16 cellular contexts compared by ENCODE assay signal in the genomic region with DNA sequence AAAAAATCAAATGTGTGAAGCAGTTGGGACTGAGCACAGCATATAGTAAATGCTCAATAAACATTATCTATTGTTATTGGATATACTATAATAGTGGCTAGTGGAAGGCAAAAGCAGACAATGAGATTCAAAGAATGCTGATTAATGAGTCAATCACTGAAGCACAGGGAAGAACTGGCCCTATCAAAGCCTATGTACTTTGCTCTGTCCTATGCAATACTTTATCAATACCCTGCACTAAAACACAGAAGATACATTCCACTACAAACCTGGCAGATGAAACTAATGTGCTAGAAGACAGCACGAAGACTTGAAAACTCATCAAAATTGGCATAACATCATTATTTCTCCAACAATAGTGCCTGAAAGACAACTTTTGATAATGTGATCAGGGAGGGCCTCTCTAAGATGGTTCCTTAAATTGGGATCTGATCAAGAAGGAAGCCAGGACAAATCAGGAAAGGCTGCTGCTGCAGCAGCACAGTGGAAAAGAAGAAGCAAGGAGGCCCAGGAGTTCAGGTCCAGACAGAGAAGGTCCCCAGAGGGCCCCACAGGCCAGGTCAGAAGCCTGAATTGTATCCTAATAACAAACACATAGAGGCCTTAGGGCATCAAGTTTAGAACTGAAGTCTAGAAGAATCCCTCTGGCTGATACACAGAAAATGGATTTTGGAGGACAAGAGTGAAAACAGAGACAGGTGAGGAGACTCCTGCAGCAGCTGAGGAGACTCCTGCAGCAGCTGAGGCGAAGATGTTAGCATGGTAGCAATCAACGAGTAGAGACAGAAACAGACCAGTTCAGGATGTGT. TPM values are rescaled to one million over a fixed set of nuclear protein-coding genes. Genes with fewer than 3 reads are reported as not detected.
A peak's percentile ranks its signal among the peaks of the same experiment; 100 is the strongest.
DNase-seq lines count a peak whose midpoint lies in the region; ATAC-seq, FAIRE-seq and TF ChIP-seq lines count a peak whose summit lies in the region.
"Had no signal": no experiment of that assay in that cellular context is flagged by ENCODE, and none has a peak within 500 bp of the region (broad histone marks: within the 10 kb centered on the region; RNA-seq: fewer than 3 reads in every experiment).

No MANE protein-coding gene starts in this region.

- H3K4me1 Mint-ChIP-seq in stimulated activated naive CD8-positive, alpha-beta T cell treated with anti-CD3 and anti-CD28 coated beads, Interleukin-15, Interleukin-2, amounts not matched to agents 100 ng/mL and 50 ng/mL, for 24 hours (ENCODE audit: low read depth) = peaks cover 39% of the 10 kb centered on the region
- peaks cover 27% of the 10 kb centered on the region for H3K4me1 Mint-ChIP-seq in WTC11
- peaks cover 23% of the 10 kb centered on the region for H3K4me1 Mint-ChIP-seq in memory B cell

- no peak for DNase-seq in stimulated activated naive CD8-positive, alpha-beta T cell treated with anti-CD3 and anti-CD28 coated beads, Interleukin-15, Interleukin-2, amounts not matched to agents 100 U/mL and 50 U/mL, for 24 hours
- no peak for DNase-seq in WTC11 (ENCODE audit: low spot score)
- DNase-seq in memory B cell (ENCODE audit: low spot score in 2 of 2) = no peak
- DNase-seq in foreskin melanocyte = no peak
- no peak for DNase-seq in GM19239 (ENCODE audit: insufficient read length, low spot score)
- no peak for DNase-seq in NCI-H748 treated with DMSO at 0.1 percent for 48 hours (lab: John Stamatoyannopoulos, UW)
- DNase-seq: head of caudate nucleus; left cardiac atrium; NCI-H524; NK-92 treated with Interleukin-12 subunit alpha and Interleukin-12 subunit beta, amount 100 ng/mL, for 24 hours; pancreas; SHP77; stimulated activated CD4-positive, alpha-beta T cell treated with anti-CD3 and anti-CD28 coated beads, Interleukin-4, amount 100 ng/mL, for 24 hours had no signal

- no peaks in the 10 kb centered on the region for H3K9me3 Mint-ChIP-seq in stimulated activated naive CD8-positive, alpha-beta T cell treated with anti-CD3 and anti-CD28 coated beads, Interleukin-15, Interleukin-2, amounts not matched to agents 100 ng/mL and 50 ng/mL, for 24 hours
- H3K9me3 Mint-ChIP-seq in WTC11 = no peaks in the 10 kb centered on the region
- H3K9me3 Mint-ChIP-seq in memory B cell = no peaks in the 10 kb centered on the region

- TF ChIP-seq CTCF in WTC11 (IDR thresholded peaks at IDR 0.05) = no peak

- POLR2A ChIA-PET in WTC11 (lab: Charles Lee) = no interaction called here

- peak overlapping the region; percentile 42 for H3K27ac Mint-ChIP-seq in stimulated activated naive CD8-positive, alpha-beta T cell treated with anti-CD3 and anti-CD28 coated beads, Interleukin-15, Interleukin-2, amounts not matched to agents 100 ng/mL and 50 ng/mL, for 24 hours
- H3K27ac Mint-ChIP-seq in WTC11 (peak overlapping the region; percentile 19), memory B cell (peak overlapping the region; percentile 22)

- peaks cover 7% of the 10 kb centered on the region for H3K36me3 Mint-ChIP-seq in stimulated activated naive CD8-positive, alpha-beta T cell treated with anti-CD3 and anti-CD28 coated beads, Interleukin-15, Interleukin-2, amounts not matched to agents 100 ng/mL and 50 ng/mL, for 24 hours (ENCODE audit: low read depth)
- no peaks in the 10 kb centered on the region for H3K36me3 Mint-ChIP-seq in WTC11
- H3K36me3 Mint-ChIP-seq in memory B cell = peaks cover 7% of the 10 kb centered on the region

- H3K4me3 Mint-ChIP-seq in stimulated activated naive CD8-positive, alpha-beta T cell treated with anti-CD3 and anti-CD28 coated beads, Interleukin-15, Interleukin-2, amounts not matched to agents 100 ng/mL and 50 ng/mL, for 24 hours = no peak overlapping the region
- H3K4me3 Mint-ChIP-seq in WTC11 (no peak overlapping the region), memory B cell (no peak overlapping the region)
- H3K4me3 Mint-ChIP-seq: CD14-positive monocyte had no signal

- H3K27me3 Mint-ChIP-seq in stimulated activated naive CD8-positive, alpha-beta T cell treated with anti-CD3 and anti-CD28 coated beads, Interleukin-15, Interleukin-2, amounts not matched to agents 100 ng/mL and 50 ng/mL, for 24 hours = no peaks in the 10 kb centered on the region
- no peaks in the 10 kb centered on the region for H3K27me3 Mint-ChIP-seq in WTC11 (ENCODE audit: low read depth)
- no peaks in the 10 kb centered on the region for H3K27me3 Mint-ChIP-seq in memory B cell

- CTCF ChIA-PET in WTC11 (lab: Charles Lee) = interaction anchor here (1.2 kb wide), 1 partner anchor 36 kb away, joined by 3 read pairs; no protein-coding TSS in a partner anchor

- no peak for FAIRE-seq in GM19239 (lab: Jason Lieb, UNC)
- FAIRE-seq: pancreas had no signal

- ATAC-seq in stimulated activated naive CD8-positive, alpha-beta T cell treated with anti-CD3 and anti-CD28 coated beads, Interleukin-15, Interleukin-2, amounts not matched to agents 100 U/mL and 50 U/mL, for 24 hours = no peak
- ATAC-seq in WTC11 (no peak), memory B cell (ENCODE audit: low read depth) (no peak)
- ATAC-seq: activated CD4-positive, CD25-positive, alpha-beta regulatory T cell treated with anti-CD3 and anti-CD28 coated beads, Interleukin-2, amount 50 U/mL, for 24 hours; left cardiac atrium; pancreas had no signal

TF ChIP-seq in WTC11, 78 proteins besides CTCF, POLR2A, EP300 and RAD21:
- TF ChIP-seq ZNF219 (CRISPR knock-in tag; IDR thresholded peaks at IDR 0.05; ENCODE audit: borderline replicate concordance) (no peak), NFYB (CRISPR knock-in tag; conservative IDR thresholded peaks at IDR 0.05; ENCODE audit: low read depth) (no peak), NFATC4 (CRISPR knock-in tag; IDR thresholded peaks at IDR 0.05) (no peak), NR3C1 (CRISPR knock-in tag; conservative IDR thresholded peaks at IDR 0.05; ENCODE audit: low read depth) (no peak)
- TF ChIP-seq, protein P1, sequence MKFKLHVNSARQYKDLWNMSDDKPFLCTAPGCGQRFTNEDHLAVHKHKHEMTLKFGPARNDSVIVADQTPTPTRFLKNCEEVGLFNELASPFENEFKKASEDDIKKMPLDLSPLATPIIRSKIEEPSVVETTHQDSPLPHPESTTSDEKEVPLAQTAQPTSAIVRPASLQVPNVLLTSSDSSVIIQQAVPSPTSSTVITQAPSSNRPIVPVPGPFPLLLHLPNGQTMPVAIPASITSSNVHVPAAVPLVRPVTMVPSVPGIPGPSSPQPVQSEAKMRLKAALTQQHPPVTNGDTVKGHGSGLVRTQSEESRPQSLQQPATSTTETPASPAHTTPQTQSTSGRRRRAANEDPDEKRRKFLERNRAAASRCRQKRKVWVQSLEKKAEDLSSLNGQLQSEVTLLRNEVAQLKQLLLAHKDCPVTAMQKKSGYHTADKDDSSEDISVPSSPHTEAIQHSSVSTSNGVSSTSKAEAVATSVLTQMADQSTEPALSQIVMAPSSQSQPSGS (CRISPR knock-in tag; IDR thresholded peaks at IDR 0.05; ENCODE audit: borderline replicate concordance, low read depth) = no peak
TF ChIP-seq in WTC11: peak in this region for 0.

RNA-seq across cellular contexts. Expression of a gene that starts 18.6 kb away (rescaled TPM):
- 43.9 to 45.5 TPM (median 45.1 TPM) in 3 replicates for total RNA-seq in WTC11 (2021)

RNA-seq across cellular contexts. Expression of a gene that starts 18.8 kb away (rescaled TPM):
- 13.3 to 14.7 TPM (median 14.0 TPM) in 3 replicates for total RNA-seq in WTC11 (2021)
